8 cellular contexts compared by ENCODE assay signal in the genomic region with DNA sequence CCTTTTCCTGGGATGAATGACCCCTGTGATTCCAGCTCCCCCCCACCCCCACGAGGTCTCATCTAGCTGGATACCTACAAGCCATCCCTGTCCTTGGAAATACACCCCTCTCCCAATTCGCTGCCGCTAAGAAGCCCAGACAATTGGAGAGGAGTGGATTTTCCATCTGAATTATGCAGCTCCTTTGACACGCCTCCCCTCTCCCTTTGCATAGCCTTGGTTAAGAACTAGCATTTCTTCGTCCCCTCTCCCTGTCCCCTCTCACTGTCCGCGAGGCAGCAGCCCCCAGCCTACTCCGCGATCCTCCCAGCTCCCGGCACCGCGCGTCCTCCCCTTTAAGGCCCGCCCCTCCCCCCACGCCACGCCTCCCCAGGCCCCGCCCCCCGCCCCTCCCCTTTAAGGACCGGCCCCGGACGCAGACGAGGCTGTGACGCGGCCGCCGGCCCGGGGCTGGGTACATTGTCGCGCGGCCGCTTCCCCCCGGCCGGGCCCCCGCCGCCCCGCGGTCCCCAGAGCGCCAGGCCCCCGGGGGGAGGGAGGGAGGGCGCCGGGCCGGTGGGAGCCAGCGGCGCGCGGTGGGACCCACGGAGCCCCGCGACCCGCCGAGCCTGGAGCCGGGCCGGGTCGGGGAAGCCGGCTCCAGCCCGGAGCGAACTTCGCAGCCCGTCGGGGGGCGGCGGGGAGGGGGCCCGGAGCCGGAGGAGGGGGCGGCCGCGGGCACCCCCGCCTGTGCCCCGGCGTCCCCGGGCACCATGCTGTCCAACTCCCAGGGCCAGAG. TPM values are rescaled to one million over a fixed set of nuclear protein-coding genes. Genes with fewer than 3 reads are reported as not detected.
DNase-seq lines count a peak whose midpoint lies in the region; ATAC-seq and TF ChIP-seq lines count a peak whose summit lies in the region.

A gene (plus strand): TSS at position 428 of the 778 bp plus-strand sequence. CDS start 325 bp downstream, at position 753.

- ATAC-seq in GM23338: peak; percentile 42
- ATAC-seq in HG03469 (IDR thresholded peaks at IDR 0.05; ENCODE audit: unreplicated experiment): no peak

- H3K9me3 ChIP-seq in WERI-Rb-1 (ENCODE audit: severe bottlenecking) (no peaks in the 10 kb centered on the region), mammary epithelial cell (replicated peaks; ENCODE audit: insufficient read depth, low read length) (no peaks in the 10 kb centered on the region), smooth muscle cell (replicated peaks; ENCODE audit: low read depth) (no peaks in the 10 kb centered on the region)

- intact Hi-C loops in mammary epithelial cell (cut with micrococcal nuclease): loop anchor here (1.0 kb wide), 1 partner anchor 50 kb away; no protein-coding TSS in a partner anchor

- WGBS in mammary epithelial cell (ENCODE audit: low coverage, missing lambda C conversion rate): 0% methylated on average over 10 of the region's 71 CpGs
- WGBS in smooth muscle cell (ENCODE audit: low lambda C conversion rate): 2% methylated on average over 6 of the region's 71 CpGs

- H3K27me3 ChIP-seq in GM23338 (ENCODE audit: insufficient read depth) (peaks cover 43% of the 10 kb centered on the region), WERI-Rb-1 (ENCODE audit: insufficient read depth, low read depth, severe bottlenecking) (no peaks in the 10 kb centered on the region), mammary epithelial cell (ENCODE audit: insufficient read depth, low read length) (no peaks in the 10 kb centered on the region), smooth muscle cell (ENCODE audit: low read depth) (peaks cover 10% of the 10 kb centered on the region)

- CTCF ChIA-PET in mammary epithelial cell (lab: Charles Lee; ENCODE audit: low non-redundant PET): no interaction called here

- in situ Hi-C loops in mammary epithelial cell (cut with MboI; ENCODE audit: low sequenced_read_pairs in 2 of 2): no loop called here

- H4K20me1 ChIP-seq in GM23338 (replicated peaks; ENCODE audit: insufficient read depth): peaks cover 31% of the 10 kb centered on the region
- H4K20me1 ChIP-seq in mammary epithelial cell (ENCODE audit: insufficient read depth, low read length): peaks cover under 1% of the 10 kb centered on the region
- H4K20me1 ChIP-seq in smooth muscle cell (ENCODE audit: low read depth): peaks cover 41% of the 10 kb centered on the region

- H3F3A ChIP-seq in GM23338 (replicated peaks; ENCODE audit: low read depth): peaks cover 11% of the 10 kb centered on the region; the same call in 1 of the 2 replicates
- H3F3A ChIP-seq in smooth muscle cell (ENCODE audit: low read depth): no peaks in the 10 kb centered on the region

- H3K9ac ChIP-seq in mammary epithelial cell (ENCODE audit: insufficient read depth, low read length) (peak within 1 kb of the TSS; percentile 94), smooth muscle cell (ENCODE audit: low read depth) (peak within 1 kb of the TSS; percentile 93)

- H3K4me2 ChIP-seq in GM23338 (peak within 1 kb of the TSS; percentile 94), mammary epithelial cell (ENCODE audit: insufficient read depth, low read depth, low read length) (peak within 1 kb of the TSS; percentile 95), smooth muscle cell (peak within 1 kb of the TSS; percentile 100)

- H3K4me3 Mint-ChIP-seq in GM23338 (peak within 1 kb of the TSS; percentile 93), immature natural killer cell (peak within 1 kb of the TSS; percentile 90 to 99 (median 95))

- H3K36me3 Mint-ChIP-seq in GM23338 (ENCODE audit: low read depth) (peaks cover 3% of the 10 kb centered on the region; the same call in 1 of the 3 replicates), immature natural killer cell (peaks cover 0 to 3% (median 0%) of the 10 kb centered on the region in 3 donors)

- H3K9me2 ChIP-seq in GM23338 (ENCODE audit: insufficient read depth): no peaks in the 10 kb centered on the region

- H3K36me3 ChIP-seq in GM23338 (ENCODE audit: insufficient read depth): no peaks in the 10 kb centered on the region
- H3K36me3 ChIP-seq in WERI-Rb-1: peaks cover 25% of the 10 kb centered on the region
- H3K36me3 ChIP-seq in mammary epithelial cell (ENCODE audit: insufficient read depth, low read length): no peaks in the 10 kb centered on the region
- H3K36me3 ChIP-seq in smooth muscle cell (ENCODE audit: low read depth): no peaks in the 10 kb centered on the region

- H3K79me2 ChIP-seq in GM23338 (replicated peaks; ENCODE audit: insufficient read depth): peaks cover 31% of the 10 kb centered on the region
- H3K79me2 ChIP-seq in mammary epithelial cell (ENCODE audit: insufficient read depth, low read length): peaks cover 46% of the 10 kb centered on the region
- H3K79me2 ChIP-seq in smooth muscle cell (ENCODE audit: low read depth): peaks cover 40% of the 10 kb centered on the region

- no peak for TF ChIP-seq CTCF in GM23338 (conservative IDR thresholded peaks at IDR 0.05; ENCODE audit: low read depth in 2 of 2)
- TF ChIP-seq CTCF in WERI-Rb-1 (IDR thresholded peaks at IDR 0.05; ENCODE audit: low read depth, low read length): no peak
- TF ChIP-seq CTCF in mammary epithelial cell (conservative IDR thresholded peaks at IDR 0.05 in 1 of 2, IDR thresholded peaks at IDR 0.05 in 1 of 2; ENCODE audit: extremely low read depth in 1 of 2, insufficient read depth in 1 of 2, low read depth in 1 of 2, low read length in 2 of 2): no peak
- no peak for TF ChIP-seq CTCF in smooth muscle cell (IDR thresholded peaks at IDR 0.05; ENCODE audit: borderline replicate concordance, insufficient read depth, poor library complexity, severe bottlenecking)

- H3K4me1 ChIP-seq in GM23338 (ENCODE audit: insufficient read depth): peaks cover 39% of the 10 kb centered on the region
- H3K4me1 ChIP-seq in mammary epithelial cell (ENCODE audit: insufficient read depth, low read length): peaks cover 29% of the 10 kb centered on the region
- peaks cover 33% of the 10 kb centered on the region for H3K4me1 ChIP-seq in smooth muscle cell (ENCODE audit: low read depth)

- H3K9me3 Mint-ChIP-seq in GM23338: no peaks in the 10 kb centered on the region
- no peaks in the 10 kb centered on the region for H3K9me3 Mint-ChIP-seq in immature natural killer cell

- peaks cover 36% of the 10 kb centered on the region for H3K27me3 Mint-ChIP-seq in GM23338 (ENCODE audit: insufficient read depth, low read depth, poor library complexity)
- peaks cover 8 to 19% (median 12%) of the 10 kb centered on the region in 3 donors for H3K27me3 Mint-ChIP-seq in immature natural killer cell (ENCODE audit: low read depth in 3 of 3)

- peak within 1 kb of the TSS; percentile 96 for H2AFZ ChIP-seq in GM23338
- peak within 1 kb of the TSS; percentile 85 for H2AFZ ChIP-seq in mammary epithelial cell (ENCODE audit: low read depth, low read length)
- H2AFZ ChIP-seq in smooth muscle cell (ENCODE audit: low read depth): peak within 1 kb of the TSS; percentile 30

- H3K4me1 Mint-ChIP-seq in GM23338 (peaks cover 44% of the 10 kb centered on the region), immature natural killer cell (peaks cover 41 to 50% of the 10 kb centered on the region in 2 donors)

- peak within 1 kb of the TSS; percentile 78 for H3K4me3 ChIP-seq in GM23338
- peak within 1 kb of the TSS; percentile 89 for H3K4me3 ChIP-seq in WERI-Rb-1 (ENCODE audit: low read depth, low read length)
- H3K4me3 ChIP-seq in mammary epithelial cell (replicated peaks in 1 of 3; ENCODE audit: insufficient read depth in 1 of 3, low read depth in 2 of 3, low read length in 3 of 3): peak within 1 kb of the TSS; percentile 65 to 95 (median 81)
- H3K4me3 ChIP-seq in smooth muscle cell: peak within 1 kb of the TSS; percentile 72

- no TSS peak for BruUV-seq in mammary epithelial cell (replicated peaks; lab: Mats Ljungman, UMichigan)

- H3K27ac ChIP-seq in GM23338 (ENCODE audit: low read depth): 0 out of 2 replicates have a peak within 1 kb of the TSS, but pooled peaks have one; percentile 40
- H3K27ac ChIP-seq in WERI-Rb-1: peak within 1 kb of the TSS; percentile 79
- H3K27ac ChIP-seq in mammary epithelial cell (ENCODE audit: insufficient read depth, low read depth, low read length): peak within 1 kb of the TSS; percentile 92
- peak within 1 kb of the TSS; percentile 91 for H3K27ac ChIP-seq in smooth muscle cell (ENCODE audit: low read depth)

- H3K27ac Mint-ChIP-seq in GM23338 (peak within 1 kb of the TSS; percentile 77), immature natural killer cell (peak within 1 kb of the TSS; percentile 97 to 100 (median 98))

- DNase-seq in DMS79 treated with DMSO at 0.1 percent for 48 hours (lab: John Stamatoyannopoulos, UW) (peak; percentile 54), GM23338 (ENCODE audit: low spot score) (peak; percentile 82), NCI-H128 (lab: John Stamatoyannopoulos, UW; ENCODE audit: unreplicated experiment) (peak; percentile 39), WERI-Rb-1 (peak; percentile 93), mammary epithelial cell (peak; percentile 46), immature natural killer cell (peak; percentile 70 to 81 (median 80)), smooth muscle cell (lab: John Stamatoyannopoulos, UW; ENCODE audit: unreplicated experiment) (peak; percentile 69)

- dilution Hi-C loops in mammary epithelial cell (cut with HindIII; ENCODE audit: low sequenced_read_pairs): no loop called here

TF ChIP-seq in GM23338, 12 proteins besides CTCF, POLR2A, EP300 and RAD21:
- TF ChIP-seq POLR2AphosphoS5 (IDR thresholded peaks at IDR 0.05; ENCODE audit: low read depth): peak; percentile 32; the same call in 1 of the 2 replicates
- TF ChIP-seq CREB1 (CRISPR knock-in tag; IDR thresholded peaks at IDR 0.05; ENCODE audit: low read depth): 0 out of 2 replicates have a peak, but pooled peaks have one; percentile 28
- TF ChIP-seq, protein P1, sequence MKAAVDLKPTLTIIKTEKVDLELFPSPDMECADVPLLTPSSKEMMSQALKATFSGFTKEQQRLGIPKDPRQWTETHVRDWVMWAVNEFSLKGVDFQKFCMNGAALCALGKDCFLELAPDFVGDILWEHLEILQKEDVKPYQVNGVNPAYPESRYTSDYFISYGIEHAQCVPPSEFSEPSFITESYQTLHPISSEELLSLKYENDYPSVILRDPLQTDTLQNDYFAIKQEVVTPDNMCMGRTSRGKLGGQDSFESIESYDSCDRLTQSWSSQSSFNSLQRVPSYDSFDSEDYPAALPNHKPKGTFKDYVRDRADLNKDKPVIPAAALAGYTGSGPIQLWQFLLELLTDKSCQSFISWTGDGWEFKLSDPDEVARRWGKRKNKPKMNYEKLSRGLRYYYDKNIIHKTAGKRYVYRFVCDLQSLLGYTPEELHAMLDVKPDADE (IDR thresholded peaks at IDR 0.05): no peak
- TF ChIP-seq NANOG (IDR thresholded peaks at IDR 0.05; ENCODE audit: borderline replicate concordance): no peak

RNA-seq across cellular contexts. Expression of the gene that starts here (rescaled TPM):
- total RNA-seq in GM23338 (2014; rRNA removed; shearing (Covaris generic)): 30.4 and 32.1 TPM in 2 replicates
- polyA plus RNA-seq in GM23338 (2016; fragmentation: Nextera tagmentation; extraction: Ambion mirVana) (9.6 and 10.1 TPM in 2 replicates), mammary epithelial cell (57.4 TPM), immature natural killer cell (1 to 10 TPM; 3.5 to 7.2 (median 4.1) TPM), smooth muscle cell (14.3 and 16.9 TPM in 2 replicates)
- total RNA-seq in mammary epithelial cell (10 to 100 TPM; 44.2 to 77.5 TPM), smooth muscle cell (36.0 and 40.9 TPM in 2 replicates)
- polyA minus RNA-seq in mammary epithelial cell: 69.6 TPM

Comparison
In these comparisons a context has a peak if more than half of its experiments do, and no peak if none do; other contexts are left out.
1. DNase-seq: peak in every context shown above with its lines; median percentile 93 in WERI-Rb-1; 82 in GM23338; 80 in immature natural killer cell; 69 in smooth muscle cell; 54 in DMS79 treated with DMSO at 0.1 percent for 48 hours; 46 in mammary epithelial cell; 39 in NCI-H128.
2. H2AFZ ChIP-seq: peak in every context shown above with its lines; median percentile 96 in GM23338; 85 in mammary epithelial cell; 30 in smooth muscle cell.
3. H3K27ac ChIP-seq: peak in every context shown above with its lines; median percentile 92 in mammary epithelial cell; 91 in smooth muscle cell; 79 in WERI-Rb-1; 40 in GM23338.